Comparison of ENCODE assay signal across 10 cellular contexts in genomic region chr1:85525591-85525991, GRCh38. TPM values are rescaled to one million over a fixed set of nuclear protein-coding genes. Genes with fewer than 3 reads are reported as not detected.
A peak's percentile ranks its signal among the peaks of the same experiment; 100 is the strongest.
DNase-seq lines count a peak whose midpoint lies in the region; ATAC-seq and TF ChIP-seq lines count a peak whose summit lies in the region.
"Not testable (repeated sequence)": the region's sequence is repeated elsewhere in the genome, so short reads cannot be mapped to it uniquely, and the experiment has no call there.
"Had no signal": no experiment of that assay in that cellular context is flagged by ENCODE, and none has a peak within 500 bp of the region (broad histone marks: within the 10 kb centered on the region; RNA-seq: fewer than 3 reads in every experiment).

No MANE protein-coding gene starts in this region.

- H3K4me3 ChIP-seq in gastroesophageal sphincter; skeletal muscle tissue (ENCODE audit: low read length in 3 of 3): not testable (repeated sequence)

- H3K27ac ChIP-seq in gastroesophageal sphincter = peak overlapping the region in 3 of 4 donors; percentile 70 to 77 (median 75)
- H3K27ac ChIP-seq in skeletal muscle tissue (ENCODE audit: low read depth, low read length) = peak overlapping the region; percentile 77

- peak; percentile 13 for TF ChIP-seq CTCF in chondrocyte (IDR thresholded peaks at IDR 0.05)
- TF ChIP-seq CTCF in gastroesophageal sphincter (IDR thresholded peaks at IDR 0.05); omental fat pad (IDR thresholded peaks at IDR 0.05): not testable (repeated sequence)

- H3K9me3 Mint-ChIP-seq in chondrocyte (ENCODE audit: low read depth) = not testable (repeated sequence)

- peaks cover 0 to 15% (median 0%) of the 10 kb centered on the region in 3 donors for H3K4me1 ChIP-seq in gastroesophageal sphincter
- not testable (repeated sequence) for H3K4me1 ChIP-seq in skeletal muscle tissue (ENCODE audit: control insufficient read depth in 3 of 3, insufficient read depth in 3 of 3, low read length in 3 of 3)

- peak overlapping the region; percentile 94 for H3K27ac Mint-ChIP-seq in chondrocyte (ENCODE audit: unreplicated experiment)

- H3K27me3 ChIP-seq in gastroesophageal sphincter; skeletal muscle tissue (ENCODE audit: control insufficient read depth in 3 of 3, insufficient read depth in 3 of 3, low read length in 3 of 3): not testable (repeated sequence)

- not testable (repeated sequence) for H3K9me3 ChIP-seq in gastroesophageal sphincter; skeletal muscle tissue (ENCODE audit: control insufficient read depth in 3 of 3, low read length in 3 of 3)

- peak; percentile 44 for ATAC-seq in gastroesophageal sphincter
- peak; percentile 54 for ATAC-seq in omental fat pad (ENCODE audit: low FRiP score)

- not testable (repeated sequence) for H3K27me3 Mint-ChIP-seq in chondrocyte (ENCODE audit: low read depth)

- TF ChIP-seq EP300 in gastroesophageal sphincter (IDR thresholded peaks at IDR 0.05) = not testable (repeated sequence)

- H3K4me1 Mint-ChIP-seq in chondrocyte (ENCODE audit: low read depth) = peaks cover 43% of the 10 kb centered on the region

- H3K4me3 Mint-ChIP-seq in chondrocyte (ENCODE audit: unreplicated experiment) = not testable (repeated sequence)

- not testable (repeated sequence) for H3K9ac ChIP-seq in skeletal muscle tissue (ENCODE audit: low read depth in 1 of 3, low read length in 3 of 3)

- H3K36me3 ChIP-seq in gastroesophageal sphincter; skeletal muscle tissue (ENCODE audit: control insufficient read depth in 3 of 3, insufficient read depth in 3 of 3, low read length in 3 of 3): not testable (repeated sequence)

- peak; percentile 66 for DNase-seq in ELR (ENCODE audit: low read depth)
- peak; percentile 39 for DNase-seq in RPMI7951 (ENCODE audit: low read depth)
- not testable (repeated sequence) for DNase-seq in chondrocyte (ENCODE audit: low spot score); omental fat pad (ENCODE audit: low spot score)
- peak; percentile 74 for DNase-seq in iris pigment epithelial cell (ENCODE audit: low read depth)

- not testable (repeated sequence) for H3K36me3 Mint-ChIP-seq in chondrocyte (ENCODE audit: low read depth)

- not testable (repeated sequence) for TF ChIP-seq POLR2A in gastroesophageal sphincter (IDR thresholded peaks at IDR 0.05)

- WGBS in gastroesophageal sphincter (ENCODE audit: low coverage in 1 of 2), 2 donors = 39 to 80% methylated on average over 1 to 2 of the region's 3 CpGs

RNA-seq across cellular contexts. Expression of gene CCN1, which starts 55.0 kb away (rescaled TPM):
- total RNA-seq in RPMI7951 (2014; rRNA removed; shearing (Covaris generic)) = 16.9 and 21.0 TPM in 2 replicates
- total RNA-seq in chondrocyte (523 to 556 TPM (median 539 TPM) in 3 replicates), gastroesophageal sphincter (100 to 1,000 TPM in 1 of 4 donors, 10 to 100 TPM in 3; 41.2 to 121 (median 62.9) TPM), omental fat pad (100 to 1,000 TPM; 125 to 195 (median 175) TPM), skeletal muscle tissue (34.4 TPM)
- total RNA-seq: activated CD4-positive, alpha-beta T cell treated with anti-CD3 and anti-CD28 coated beads, Interleukin-2, amount 10 ng/mL, durations not matched to agents 7 days and 5 days; CD4-positive, alpha-beta T cell; naive thymus-derived CD4-positive, alpha-beta T cell had no signal
